8 cellular contexts compared by ENCODE assay signal in genomic region chr14:99995700-99996356, GRCh38.
DNase-seq lines count a peak whose midpoint lies in the region; ATAC-seq and TF ChIP-seq lines count a peak whose summit lies in the region.

No MANE protein-coding gene starts in this region.

- intact Hi-C loops in activated CD4-positive, alpha-beta T cell treated with anti-CD3 and anti-CD28 coated beads for 36 hours (cut with DNase I, micrococcal nuclease), result no loop called here

- no peaks in the 10 kb centered on the region for H3K27me3 Mint-ChIP-seq in activated CD4-positive, alpha-beta T cell treated with anti-CD3 and anti-CD28 coated beads for 36 hours
- no peaks in the 10 kb centered on the region for H3K27me3 Mint-ChIP-seq in mesothelial cell of epicardium (ENCODE audit: low read depth)

- no peaks in the 10 kb centered on the region for H3K9me3 Mint-ChIP-seq in activated CD4-positive, alpha-beta T cell treated with anti-CD3 and anti-CD28 coated beads for 36 hours (ENCODE audit: low read depth)
- H3K9me3 Mint-ChIP-seq in mesothelial cell of epicardium, result peaks cover 20% of the 10 kb centered on the region

- TF ChIP-seq CTCF in mesothelial cell of epicardium (IDR thresholded peaks at IDR 0.05; ENCODE audit: unreplicated experiment), result peak; percentile 65

- no peak overlapping the region for H3K27ac Mint-ChIP-seq in activated CD4-positive, alpha-beta T cell treated with anti-CD3 and anti-CD28 coated beads for 36 hours
- no peak overlapping the region for H3K27ac Mint-ChIP-seq in mesothelial cell of epicardium

- peaks cover 8% of the 10 kb centered on the region for H3K4me1 Mint-ChIP-seq in activated CD4-positive, alpha-beta T cell treated with anti-CD3 and anti-CD28 coated beads for 36 hours
- H3K4me1 Mint-ChIP-seq in mesothelial cell of epicardium, result peaks cover 7% of the 10 kb centered on the region

- DNase-seq in NCI-H526 (lab: John Stamatoyannopoulos, UW), result peak; percentile 9 to 65
- no peak for DNase-seq in NCI-H526 treated with DMSO at 0.1 percent for 48 hours (lab: John Stamatoyannopoulos, UW)
- DNase-seq in MV-4-11 (lab: John Stamatoyannopoulos, UW), result peak; percentile 94
- DNase-seq in activated CD4-positive, alpha-beta T cell treated with anti-CD3 and anti-CD28 coated beads for 36 hours, result peak; percentile 82
- peak; percentile 78 for DNase-seq in dermis blood vessel endothelial cell
- no peak for DNase-seq in mesothelial cell of epicardium (ENCODE audit: low spot score in 2 of 2, unreplicated experiment in 2 of 2)
- DNase-seq in stimulated activated naive CD8-positive, alpha-beta T cell treated with anti-CD3 and anti-CD28 coated beads, Interleukin-15, Interleukin-2, amounts not matched to agents 100 U/mL and 50 U/mL, for 24 hours, result peak; percentile 77

- POLR2A ChIA-PET in activated CD4-positive, alpha-beta T cell treated with anti-CD3 and anti-CD28 coated beads for 36 hours (lab: Charles Lee), result no interaction called here

- ATAC-seq in HG02571 (IDR thresholded peaks at IDR 0.05; ENCODE audit: unreplicated experiment), result peak; percentile 99
- peak; percentile 99 for ATAC-seq in activated CD4-positive, alpha-beta T cell treated with anti-CD3 and anti-CD28 coated beads for 36 hours
- peak; percentile 87 for ATAC-seq in stimulated activated naive CD8-positive, alpha-beta T cell treated with anti-CD3 and anti-CD28 coated beads, Interleukin-15, Interleukin-2, amounts not matched to agents 100 U/mL and 50 U/mL, for 24 hours

- peaks cover 3% of the 10 kb centered on the region for H3K36me3 Mint-ChIP-seq in activated CD4-positive, alpha-beta T cell treated with anti-CD3 and anti-CD28 coated beads for 36 hours (ENCODE audit: low read depth)
- H3K36me3 Mint-ChIP-seq in mesothelial cell of epicardium, result peaks cover 18% of the 10 kb centered on the region

- CTCF ChIA-PET in activated CD4-positive, alpha-beta T cell treated with anti-CD3 and anti-CD28 coated beads for 36 hours (lab: Charles Lee), result interaction anchor here (0.6 to 2.2 kb wide), 5 partner anchors 10 to 76 kb away, joined by 3 to 8 read pairs (median 4); no protein-coding TSS in a partner anchor

- H3K4me3 Mint-ChIP-seq in activated CD4-positive, alpha-beta T cell treated with anti-CD3 and anti-CD28 coated beads for 36 hours, result no peak overlapping the region
- no peak overlapping the region for H3K4me3 Mint-ChIP-seq in mesothelial cell of epicardium

Comparison
In these comparisons a context has a peak if more than half of its experiments do, and no peak if none do; other contexts are left out.
1. DNase-seq: peak in NCI-H526 (2 of 2), MV-4-11 (single experiment), activated CD4-positive, alpha-beta T cell treated with anti-CD3 and anti-CD28 coated beads for 36 hours (single experiment), dermis blood vessel endothelial cell (single experiment) and stimulated activated naive CD8-positive, alpha-beta T cell treated with anti-CD3 and anti-CD28 coated beads, Interleukin-15, Interleukin-2, amounts not matched to agents 100 U/mL and 50 U/mL, for 24 hours (single experiment); none in NCI-H526 treated with DMSO at 0.1 percent for 48 hours (single experiment) and mesothelial cell of epicardium (0 of 2).
2. Peak in every context shown above with its lines, with median percentiles within 50 percentile points of each other: ATAC-seq.